27 cellular contexts compared by ENCODE assay signal in the genomic region with DNA sequence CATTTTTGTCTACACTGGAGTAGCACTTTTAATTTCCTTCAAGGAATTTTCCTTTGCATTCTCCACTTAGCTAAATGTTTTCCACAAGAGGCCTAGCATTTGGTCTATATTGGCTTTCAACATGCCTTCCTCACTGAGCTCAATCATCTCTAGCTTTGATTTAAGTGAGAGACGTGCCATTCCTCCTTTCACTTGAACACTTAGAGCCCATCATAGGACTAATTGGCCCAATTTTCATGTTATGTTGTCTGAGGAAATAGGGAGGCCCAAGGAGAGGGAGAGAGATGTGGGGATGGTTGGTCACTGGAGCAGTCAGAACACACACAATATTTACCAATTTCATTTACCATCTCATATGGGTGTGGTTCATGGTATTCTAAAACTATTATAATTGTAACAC.
A peak's percentile ranks its signal among the peaks of the same experiment; 100 is the strongest.
DNase-seq lines count a peak whose midpoint lies in the region; TF ChIP-seq lines count a peak whose summit lies in the region.
"Had no signal": no experiment of that assay in that cellular context is flagged by ENCODE, and none has a peak within 500 bp of the region (broad histone marks: within the 10 kb centered on the region; RNA-seq: fewer than 3 reads in every experiment).

No MANE protein-coding gene starts in this region.

- no peak overlapping the region for H3K27ac ChIP-seq in neural cell (ENCODE audit: low read length)
- H3K27ac ChIP-seq: 22Rv1; A549; BLaER1; BLaER1 treated with 17β-estradiol and CSF1 and Interleukin-3, amounts not matched to agents 10 nM and 100 nM; C4-2B had no signal

- H3K4me2 ChIP-seq in neural cell (ENCODE audit: low read length) = no peak overlapping the region
- H3K4me2 ChIP-seq: A549; BLaER1; BLaER1 treated with 17β-estradiol and CSF1 and Interleukin-3, amounts not matched to agents 10 nM and 100 nM had no signal

- no peaks in the 10 kb centered on the region for H3K9me2 ChIP-seq in neural cell (ENCODE audit: insufficient read depth, low read length)

- no peaks in the 10 kb centered on the region for H3K79me2 ChIP-seq in neural cell (replicated peaks; ENCODE audit: insufficient read depth, low read length)

- no peaks in the 10 kb centered on the region for H3K9me3 ChIP-seq in neural cell (ENCODE audit: low read length)
- H3K9me3 ChIP-seq: A549, BE2C, Caco-2 had no signal

- H3F3A ChIP-seq in neural cell (ENCODE audit: insufficient read depth, low read length, poor library complexity, severe bottlenecking) = no peaks in the 10 kb centered on the region

- TF ChIP-seq RAD21 in neural cell (conservative IDR thresholded peaks at IDR 0.05) = no peak

- no peak for DNase-seq in activated gamma-delta T cell treated with Interleukin-2 at 50 U/mL for 16 hours
- DNase-seq: 8988T; ACHN; AML-193; BE2C; C1 segment of cervical spinal cord; Caco-2; Calu3; CD4-positive, alpha-beta memory T cell; CD4-positive, alpha-beta T cell; CD4-positive, CD25-positive, alpha-beta regulatory T cell; CD8-positive, alpha-beta memory T cell; CD8-positive, alpha-beta T cell; COR-L47; DMS 273 treated with DMSO at 0.1 percent for 48 hours; DMS153; DMS53; DMS79; DMS79 treated with DMSO at 0.1 percent for 48 hours; DND-41; EL had no signal

- TF ChIP-seq CTCF in neural cell (IDR thresholded peaks at IDR 0.05; ENCODE audit: poor library complexity, severe bottlenecking) = no peak

- H3K27me3 ChIP-seq in neural cell (ENCODE audit: insufficient read depth, low read depth, low read length) = no peaks in the 10 kb centered on the region
- H3K27me3 ChIP-seq: BE2C; BLaER1; BLaER1 treated with 17β-estradiol and CSF1 and Interleukin-3, amounts not matched to agents 10 nM and 100 nM had no signal

- H3K4me3 ChIP-seq in neural cell (ENCODE audit: low read length) = no peak overlapping the region
- H3K4me3 ChIP-seq: A549; BLaER1; BLaER1 treated with 17β-estradiol and CSF1 and Interleukin-3, amounts not matched to agents 10 nM and 100 nM had no signal

- no peak overlapping the region for H2AFZ ChIP-seq in neural cell (ENCODE audit: low read depth, low read length)

- no peak overlapping the region for H3K9ac ChIP-seq in neural cell (ENCODE audit: low read length)
- H3K9ac ChIP-seq: BLaER1; BLaER1 treated with 17β-estradiol and CSF1 and Interleukin-3, amounts not matched to agents 10 nM and 100 nM had no signal

- peak; percentile 75 for TF ChIP-seq EP300 in neural cell (conservative IDR thresholded peaks at IDR 0.05; ENCODE audit: poor library complexity, severe bottlenecking)

- no peaks in the 10 kb centered on the region for H3K36me3 ChIP-seq in neural cell (ENCODE audit: insufficient read depth, low read length)
- H3K36me3 ChIP-seq: BE2C; BLaER1 treated with 17β-estradiol and CSF1 and Interleukin-3, amounts not matched to agents 10 nM and 100 nM had no signal

- H4K20me1 ChIP-seq in neural cell (ENCODE audit: insufficient read depth) = no peaks in the 10 kb centered on the region
- H4K20me1 ChIP-seq: BLaER1; BLaER1 treated with 17β-estradiol and CSF1 and Interleukin-3, amounts not matched to agents 10 nM and 100 nM had no signal

TF ChIP-seq in neural cell, 6 proteins besides CTCF, POLR2A, EP300 and RAD21:
- TF ChIP-seq MXI1 (conservative IDR thresholded peaks at IDR 0.05; ENCODE audit: poor library complexity, severe bottlenecking) (no peak), POLR2AphosphoS5 (IDR thresholded peaks at IDR 0.05) (peak; percentile 68), SMC3 (conservative IDR thresholded peaks at IDR 0.05; ENCODE audit: poor library complexity) (no peak), EZH2 (IDR thresholded peaks at IDR 0.05; ENCODE audit: borderline replicate concordance, insufficient read depth, low read length, poor library complexity, severe bottlenecking) (no peak), TAF1 (IDR thresholded peaks at IDR 0.05; ENCODE audit: low read depth) (no peak)
- TF ChIP-seq, protein P1, sequence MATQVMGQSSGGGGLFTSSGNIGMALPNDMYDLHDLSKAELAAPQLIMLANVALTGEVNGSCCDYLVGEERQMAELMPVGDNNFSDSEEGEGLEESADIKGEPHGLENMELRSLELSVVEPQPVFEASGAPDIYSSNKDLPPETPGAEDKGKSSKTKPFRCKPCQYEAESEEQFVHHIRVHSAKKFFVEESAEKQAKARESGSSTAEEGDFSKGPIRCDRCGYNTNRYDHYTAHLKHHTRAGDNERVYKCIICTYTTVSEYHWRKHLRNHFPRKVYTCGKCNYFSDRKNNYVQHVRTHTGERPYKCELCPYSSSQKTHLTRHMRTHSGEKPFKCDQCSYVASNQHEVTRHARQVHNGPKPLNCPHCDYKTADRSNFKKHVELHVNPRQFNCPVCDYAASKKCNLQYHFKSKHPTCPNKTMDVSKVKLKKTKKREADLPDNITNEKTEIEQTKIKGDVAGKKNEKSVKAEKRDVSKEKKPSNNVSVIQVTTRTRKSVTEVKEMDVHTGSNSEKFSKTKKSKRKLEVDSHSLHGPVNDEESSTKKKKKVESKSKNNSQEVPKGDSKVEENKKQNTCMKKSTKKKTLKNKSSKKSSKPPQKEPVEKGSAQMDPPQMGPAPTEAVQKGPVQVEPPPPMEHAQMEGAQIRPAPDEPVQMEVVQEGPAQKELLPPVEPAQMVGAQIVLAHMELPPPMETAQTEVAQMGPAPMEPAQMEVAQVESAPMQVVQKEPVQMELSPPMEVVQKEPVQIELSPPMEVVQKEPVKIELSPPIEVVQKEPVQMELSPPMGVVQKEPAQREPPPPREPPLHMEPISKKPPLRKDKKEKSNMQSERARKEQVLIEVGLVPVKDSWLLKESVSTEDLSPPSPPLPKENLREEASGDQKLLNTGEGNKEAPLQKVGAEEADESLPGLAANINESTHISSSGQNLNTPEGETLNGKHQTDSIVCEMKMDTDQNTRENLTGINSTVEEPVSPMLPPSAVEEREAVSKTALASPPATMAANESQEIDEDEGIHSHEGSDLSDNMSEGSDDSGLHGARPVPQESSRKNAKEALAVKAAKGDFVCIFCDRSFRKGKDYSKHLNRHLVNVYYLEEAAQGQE (IDR thresholded peaks at IDR 0.05; ENCODE audit: borderline replicate concordance) = peak; percentile 34
